Comparison of ENCODE assay signal across 1 cellular context in the genomic region with DNA sequence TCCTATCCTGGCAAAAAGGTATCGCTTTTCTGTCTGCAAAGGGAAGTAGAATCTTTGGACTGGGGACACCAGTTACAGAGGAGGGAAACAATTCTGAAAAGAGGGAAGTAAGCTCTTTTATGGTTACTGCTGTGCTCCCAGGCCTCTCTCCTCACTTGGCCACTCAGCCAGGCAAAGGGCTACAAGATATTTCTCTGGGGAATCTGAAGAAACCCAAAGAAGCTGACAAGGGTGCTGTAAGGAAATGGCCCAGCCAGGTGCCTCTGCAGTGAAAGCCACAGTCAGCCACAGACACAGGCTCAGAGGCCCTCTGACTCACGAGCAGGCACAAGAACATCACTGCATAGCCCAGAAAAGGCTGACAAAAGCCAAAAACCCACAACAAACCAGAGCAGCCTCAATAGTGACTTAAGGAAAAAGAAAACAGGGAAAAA.
TF ChIP-seq lines count a peak whose summit lies in the region.

No MANE protein-coding gene starts in this region.

TF ChIP-seq in HEK293, 187 proteins besides CTCF, POLR2A, EP300 and RAD21:
- TF ChIP-seq ZNF530 (tag by site-specific recombination; IDR thresholded peaks at IDR 0.05; ENCODE audit: low read depth) (no peak), ZNF341 (tag by site-specific recombination; IDR thresholded peaks at IDR 0.05; ENCODE audit: low read depth) (no peak), TRIM28 (IDR thresholded peaks at IDR 0.05; ENCODE audit: borderline replicate concordance, low read length) (no peak), ZBTB48 (tag by site-specific recombination; IDR thresholded peaks at IDR 0.05) (no peak), ZBTB8A (tag by site-specific recombination; IDR thresholded peaks at IDR 0.05) (peak; percentile 18; the same call in 1 of the 2 replicates), SETDB1 (IDR thresholded peaks at IDR 0.05; ENCODE audit: insufficient read length, low read length) (no peak), FEZF1 (tag by site-specific recombination; IDR thresholded peaks at IDR 0.05) (peak; percentile 84), GLIS1 (tag by site-specific recombination; IDR thresholded peaks at IDR 0.05) (no peak), ZNF324 (tag by site-specific recombination; IDR thresholded peaks at IDR 0.05) (no peak), ZNF350 (tag by site-specific recombination; IDR thresholded peaks at IDR 0.05) (no peak), ZNF423 (tag by site-specific recombination; IDR thresholded peaks at IDR 0.05) (no peak)
- TF ChIP-seq, protein P1, sequence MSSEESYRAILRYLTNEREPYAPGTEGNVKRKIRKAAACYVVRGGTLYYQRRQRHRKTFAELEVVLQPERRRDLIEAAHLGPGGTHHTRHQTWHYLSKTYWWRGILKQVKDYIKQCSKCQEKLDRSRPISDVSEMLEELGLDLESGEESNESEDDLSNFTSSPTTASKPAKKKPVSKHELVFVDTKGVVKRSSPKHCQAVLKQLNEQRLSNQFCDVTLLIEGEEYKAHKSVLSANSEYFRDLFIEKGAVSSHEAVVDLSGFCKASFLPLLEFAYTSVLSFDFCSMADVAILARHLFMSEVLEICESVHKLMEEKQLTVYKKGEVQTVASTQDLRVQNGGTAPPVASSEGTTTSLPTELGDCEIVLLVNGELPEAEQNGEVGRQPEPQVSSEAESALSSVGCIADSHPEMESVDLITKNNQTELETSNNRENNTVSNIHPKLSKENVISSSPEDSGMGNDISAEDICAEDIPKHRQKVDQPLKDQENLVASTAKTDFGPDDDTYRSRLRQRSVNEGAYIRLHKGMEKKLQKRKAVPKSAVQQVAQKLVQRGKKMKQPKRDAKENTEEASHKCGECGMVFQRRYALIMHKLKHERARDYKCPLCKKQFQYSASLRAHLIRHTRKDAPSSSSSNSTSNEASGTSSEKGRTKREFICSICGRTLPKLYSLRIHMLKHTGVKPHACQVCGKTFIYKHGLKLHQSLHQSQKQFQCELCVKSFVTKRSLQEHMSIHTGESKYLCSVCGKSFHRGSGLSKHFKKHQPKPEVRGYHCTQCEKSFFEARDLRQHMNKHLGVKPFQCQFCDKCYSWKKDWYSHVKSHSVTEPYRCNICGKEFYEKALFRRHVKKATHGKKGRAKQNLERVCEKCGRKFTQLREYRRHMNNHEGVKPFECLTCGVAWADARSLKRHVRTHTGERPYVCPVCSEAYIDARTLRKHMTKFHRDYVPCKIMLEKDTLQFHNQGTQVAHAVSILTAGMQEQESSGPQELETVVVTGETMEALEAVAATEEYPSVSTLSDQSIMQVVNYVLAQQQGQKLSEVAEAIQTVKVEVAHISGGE (tag by site-specific recombination; conservative IDR thresholded peaks at IDR 0.05; ENCODE audit: low read depth) = no peak
- TF ChIP-seq, protein P2, sequence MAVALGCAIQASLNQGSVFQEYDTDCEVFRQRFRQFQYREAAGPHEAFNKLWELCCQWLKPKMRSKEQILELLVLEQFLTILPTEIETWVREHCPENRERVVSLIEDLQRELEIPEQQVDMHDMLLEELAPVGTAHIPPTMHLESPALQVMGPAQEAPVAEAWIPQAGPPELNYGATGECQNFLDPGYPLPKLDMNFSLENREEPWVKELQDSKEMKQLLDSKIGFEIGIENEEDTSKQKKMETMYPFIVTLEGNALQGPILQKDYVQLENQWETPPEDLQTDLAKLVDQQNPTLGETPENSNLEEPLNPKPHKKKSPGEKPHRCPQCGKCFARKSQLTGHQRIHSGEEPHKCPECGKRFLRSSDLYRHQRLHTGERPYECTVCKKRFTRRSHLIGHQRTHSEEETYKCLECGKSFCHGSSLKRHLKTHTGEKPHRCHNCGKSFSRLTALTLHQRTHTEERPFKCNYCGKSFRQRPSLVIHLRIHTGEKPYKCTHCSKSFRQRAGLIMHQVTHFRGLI (tag by site-specific recombination; IDR thresholded peaks at IDR 0.05) = no peak
- TF ChIP-seq, protein P3, sequence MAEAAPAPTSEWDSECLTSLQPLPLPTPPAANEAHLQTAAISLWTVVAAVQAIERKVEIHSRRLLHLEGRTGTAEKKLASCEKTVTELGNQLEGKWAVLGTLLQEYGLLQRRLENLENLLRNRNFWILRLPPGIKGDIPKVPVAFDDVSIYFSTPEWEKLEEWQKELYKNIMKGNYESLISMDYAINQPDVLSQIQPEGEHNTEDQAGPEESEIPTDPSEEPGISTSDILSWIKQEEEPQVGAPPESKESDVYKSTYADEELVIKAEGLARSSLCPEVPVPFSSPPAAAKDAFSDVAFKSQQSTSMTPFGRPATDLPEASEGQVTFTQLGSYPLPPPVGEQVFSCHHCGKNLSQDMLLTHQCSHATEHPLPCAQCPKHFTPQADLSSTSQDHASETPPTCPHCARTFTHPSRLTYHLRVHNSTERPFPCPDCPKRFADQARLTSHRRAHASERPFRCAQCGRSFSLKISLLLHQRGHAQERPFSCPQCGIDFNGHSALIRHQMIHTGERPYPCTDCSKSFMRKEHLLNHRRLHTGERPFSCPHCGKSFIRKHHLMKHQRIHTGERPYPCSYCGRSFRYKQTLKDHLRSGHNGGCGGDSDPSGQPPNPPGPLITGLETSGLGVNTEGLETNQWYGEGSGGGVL (tag by site-specific recombination; IDR thresholded peaks at IDR 0.05) = no peak
- TF ChIP-seq, protein P4, sequence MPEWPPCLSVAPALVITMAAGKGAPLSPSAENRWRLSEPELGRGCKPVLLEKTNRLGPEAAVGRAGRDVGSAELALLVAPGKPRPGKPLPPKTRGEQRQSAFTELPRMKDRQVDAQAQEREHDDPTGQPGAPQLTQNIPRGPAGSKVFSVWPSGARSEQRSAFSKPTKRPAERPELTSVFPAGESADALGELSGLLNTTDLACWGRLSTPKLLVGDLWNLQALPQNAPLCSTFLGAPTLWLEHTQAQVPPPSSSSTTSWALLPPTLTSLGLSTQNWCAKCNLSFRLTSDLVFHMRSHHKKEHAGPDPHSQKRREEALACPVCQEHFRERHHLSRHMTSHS (tag by site-specific recombination; IDR thresholded peaks at IDR 0.05) = no peak
- TF ChIP-seq, protein P5, sequence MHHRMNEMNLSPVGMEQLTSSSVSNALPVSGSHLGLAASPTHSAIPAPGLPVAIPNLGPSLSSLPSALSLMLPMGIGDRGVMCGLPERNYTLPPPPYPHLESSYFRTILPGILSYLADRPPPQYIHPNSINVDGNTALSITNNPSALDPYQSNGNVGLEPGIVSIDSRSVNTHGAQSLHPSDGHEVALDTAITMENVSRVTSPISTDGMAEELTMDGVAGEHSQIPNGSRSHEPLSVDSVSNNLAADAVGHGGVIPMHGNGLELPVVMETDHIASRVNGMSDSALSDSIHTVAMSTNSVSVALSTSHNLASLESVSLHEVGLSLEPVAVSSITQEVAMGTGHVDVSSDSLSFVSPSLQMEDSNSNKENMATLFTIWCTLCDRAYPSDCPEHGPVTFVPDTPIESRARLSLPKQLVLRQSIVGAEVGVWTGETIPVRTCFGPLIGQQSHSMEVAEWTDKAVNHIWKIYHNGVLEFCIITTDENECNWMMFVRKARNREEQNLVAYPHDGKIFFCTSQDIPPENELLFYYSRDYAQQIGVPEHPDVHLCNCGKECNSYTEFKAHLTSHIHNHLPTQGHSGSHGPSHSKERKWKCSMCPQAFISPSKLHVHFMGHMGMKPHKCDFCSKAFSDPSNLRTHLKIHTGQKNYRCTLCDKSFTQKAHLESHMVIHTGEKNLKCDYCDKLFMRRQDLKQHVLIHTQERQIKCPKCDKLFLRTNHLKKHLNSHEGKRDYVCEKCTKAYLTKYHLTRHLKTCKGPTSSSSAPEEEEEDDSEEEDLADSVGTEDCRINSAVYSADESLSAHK (tag by site-specific recombination; IDR thresholded peaks at IDR 0.05) = no peak
